In the genomic region with DNA sequence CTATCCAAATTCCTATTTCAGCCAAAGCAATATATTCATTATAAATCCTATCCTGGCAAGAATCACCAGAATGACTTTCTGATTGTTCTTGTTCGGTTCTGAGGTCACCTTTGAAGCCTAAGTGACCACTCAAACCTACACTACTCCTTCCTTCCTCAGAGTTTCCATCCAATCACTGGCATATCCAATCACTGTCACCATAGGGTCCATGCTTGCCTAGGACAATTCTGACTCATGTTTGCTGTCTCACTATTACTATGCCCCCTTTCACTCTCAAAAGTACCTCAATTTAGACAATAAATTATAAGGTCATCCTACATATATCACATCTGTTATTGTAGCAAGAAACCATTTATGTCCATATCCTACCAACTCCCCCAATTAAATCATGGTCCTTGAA, we compare ENCODE assay signal across 11 cellular contexts.
"Had no signal": no experiment of that assay in that cellular context is flagged by ENCODE, and none has a peak within 500 bp of the region (broad histone marks: within the 10 kb centered on the region; RNA-seq: fewer than 3 reads in every experiment).

No MANE protein-coding gene starts in this region.

- H3K27me3 Mint-ChIP-seq: activated CD4-positive, alpha-beta T cell treated with anti-CD3 and anti-CD28 coated beads, Interleukin-2, amount 10 ng/mL, durations not matched to agents 24 days and 14 days had no signal

- DNase-seq: activated CD4-positive, alpha-beta T cell treated with anti-CD3 and anti-CD28 coated beads, Interleukin-2, amount 10 ng/mL, durations not matched to agents 24 days and 14 days; left colon; lower lobe of right lung; right lobe of liver; stimulated activated CD4-positive, alpha-beta T cell treated with anti-CD3 and anti-CD28 coated beads, Interleukin-4, amount 100 ng/mL, for 4 hours; stimulated activated CD8-positive, alpha-beta memory T cell treated with anti-CD3 and anti-CD28 coated beads, Interleukin-4, amount 100 ng/mL, for 48 hours; thyroid gland; WERI-Rb-1 had no signal

- H3K36me3 ChIP-seq: lower lobe of right lung, right lobe of liver, thyroid gland, WERI-Rb-1 had no signal

- H3K4me3 Mint-ChIP-seq: activated CD4-positive, alpha-beta T cell treated with anti-CD3 and anti-CD28 coated beads, Interleukin-2, amount 10 ng/mL, durations not matched to agents 24 days and 14 days; neural crest cell; T-helper 1 cell treated with Interleukin-12 subunit alpha and Interleukin-12 subunit beta and Interleukin-4 antibody, amounts not matched to agents 30 μg/mL and 1 μg/mL, for 36 hours had no signal

- H3K27ac Mint-ChIP-seq: activated CD4-positive, alpha-beta T cell treated with anti-CD3 and anti-CD28 coated beads, Interleukin-2, amount 10 ng/mL, durations not matched to agents 24 days and 14 days; T-helper 1 cell treated with Interleukin-12 subunit alpha and Interleukin-12 subunit beta and Interleukin-4 antibody, amounts not matched to agents 30 μg/mL and 1 μg/mL, for 36 hours had no signal

- H3K4me2 ChIP-seq: smooth muscle cell had no signal

- ATAC-seq: left colon, lower lobe of right lung had no signal

- H3K9me3 Mint-ChIP-seq: activated CD4-positive, alpha-beta T cell treated with anti-CD3 and anti-CD28 coated beads, Interleukin-2, amount 10 ng/mL, durations not matched to agents 24 days and 14 days; neural crest cell; T-helper 1 cell treated with Interleukin-12 subunit alpha and Interleukin-12 subunit beta and Interleukin-4 antibody, amounts not matched to agents 30 μg/mL and 1 μg/mL, for 36 hours had no signal

- H3K4me3 ChIP-seq: lower lobe of right lung, right lobe of liver, smooth muscle cell, thyroid gland had no signal

- H3K27me3 ChIP-seq: right lobe of liver, thyroid gland had no signal

- H3K9me3 ChIP-seq: lower lobe of right lung, right lobe of liver, thyroid gland had no signal

- H3K27ac ChIP-seq: lower lobe of right lung, right lobe of liver, thyroid gland, WERI-Rb-1 had no signal
